Comparison of ENCODE assay signal across 1 cellular context in the genomic region with DNA sequence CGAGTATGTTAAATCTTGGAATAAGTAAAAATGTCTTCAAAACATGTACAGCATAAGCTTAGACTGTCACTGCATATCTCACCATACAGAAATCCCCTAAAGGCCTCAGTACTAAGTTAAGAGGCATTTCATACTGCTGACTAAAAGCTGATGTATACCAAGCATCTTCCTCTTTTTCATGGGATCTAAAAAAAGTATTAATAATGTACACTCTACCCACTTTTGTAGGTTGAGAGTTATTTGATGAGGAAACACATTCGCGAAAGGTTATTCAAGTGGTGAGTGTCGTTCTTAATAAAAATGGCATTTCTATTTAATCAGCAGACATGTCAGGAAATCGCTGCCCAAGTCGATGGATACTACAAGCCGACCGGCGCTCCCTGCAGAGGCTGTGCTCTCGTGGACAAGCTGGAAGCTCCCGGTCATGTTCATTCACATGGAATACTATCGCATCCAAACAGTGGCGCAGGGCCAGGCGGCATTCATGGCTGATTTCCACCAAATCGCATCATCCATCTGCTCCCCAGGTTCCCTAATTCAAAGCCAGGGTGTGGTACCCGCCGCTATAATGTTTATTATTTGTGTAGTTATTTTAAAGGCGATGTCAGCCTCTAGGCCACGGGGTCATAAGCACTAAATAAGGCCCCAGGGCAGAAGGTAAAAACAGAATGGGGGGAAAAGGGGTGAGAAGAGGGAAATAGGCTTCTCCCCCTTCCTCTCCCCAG.
TF ChIP-seq lines count a peak whose summit lies in the region.

No MANE protein-coding gene starts in this region.

TF ChIP-seq in K562, 482 proteins besides CTCF, POLR2A, EP300 and RAD21 (continues in another document):
- TF ChIP-seq, protein P1, sequence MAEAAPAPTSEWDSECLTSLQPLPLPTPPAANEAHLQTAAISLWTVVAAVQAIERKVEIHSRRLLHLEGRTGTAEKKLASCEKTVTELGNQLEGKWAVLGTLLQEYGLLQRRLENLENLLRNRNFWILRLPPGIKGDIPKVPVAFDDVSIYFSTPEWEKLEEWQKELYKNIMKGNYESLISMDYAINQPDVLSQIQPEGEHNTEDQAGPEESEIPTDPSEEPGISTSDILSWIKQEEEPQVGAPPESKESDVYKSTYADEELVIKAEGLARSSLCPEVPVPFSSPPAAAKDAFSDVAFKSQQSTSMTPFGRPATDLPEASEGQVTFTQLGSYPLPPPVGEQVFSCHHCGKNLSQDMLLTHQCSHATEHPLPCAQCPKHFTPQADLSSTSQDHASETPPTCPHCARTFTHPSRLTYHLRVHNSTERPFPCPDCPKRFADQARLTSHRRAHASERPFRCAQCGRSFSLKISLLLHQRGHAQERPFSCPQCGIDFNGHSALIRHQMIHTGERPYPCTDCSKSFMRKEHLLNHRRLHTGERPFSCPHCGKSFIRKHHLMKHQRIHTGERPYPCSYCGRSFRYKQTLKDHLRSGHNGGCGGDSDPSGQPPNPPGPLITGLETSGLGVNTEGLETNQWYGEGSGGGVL (CRISPR knock-in tag; IDR thresholded peaks at IDR 0.05), result no peak
- TF ChIP-seq MECOM (CRISPR knock-in tag; IDR thresholded peaks at IDR 0.05) (no peak), NFIC (IDR thresholded peaks at IDR 0.05) (peak; percentile 43; the same call in 1 of the 2 replicates), GTF2A2 (tag; IDR thresholded peaks at IDR 0.05) (no peak), TRIM24 (IDR thresholded peaks at IDR 0.05) (no peak), GABPB2 (CRISPR knock-in tag; conservative IDR thresholded peaks at IDR 0.05) (no peak), CEBPB (tag; IDR thresholded peaks at IDR 0.05) (no peak), LEF1 (IDR thresholded peaks at IDR 0.05) (no peak), TOE1 (IDR thresholded peaks at IDR 0.05; ENCODE audit: borderline replicate concordance) (no peak), TOE1 (CRISPR knock-in tag; IDR thresholded peaks at IDR 0.05; ENCODE audit: borderline replicate concordance, low read depth) (no peak), PHB2 (IDR thresholded peaks at IDR 0.05; ENCODE audit: low read depth) (no peak), GATAD2A (IDR thresholded peaks at IDR 0.05) (no peak), ZNF316 (IDR thresholded peaks at IDR 0.05) (no peak), PKNOX1 (IDR thresholded peaks at IDR 0.05) (no peak), CGGBP1 (CRISPR knock-in tag; IDR thresholded peaks at IDR 0.05) (no peak), ZHX1 (conservative IDR thresholded peaks at IDR 0.05; ENCODE audit: low read length) (no peak), ZNF561 (CRISPR knock-in tag; conservative IDR thresholded peaks at IDR 0.05) (no peak), THAP7 (CRISPR knock-in tag; IDR thresholded peaks at IDR 0.05) (no peak), SAP30 (IDR thresholded peaks at IDR 0.05; ENCODE audit: borderline replicate concordance, insufficient read depth, low read depth, low read length, poor library complexity, severe bottlenecking) (peak; percentile 41), CSDE1 (IDR thresholded peaks at IDR 0.05) (no peak), SIN3B (IDR thresholded peaks at IDR 0.05; ENCODE audit: low read depth) (no peak), HDGF (IDR thresholded peaks at IDR 0.05) (no peak), SP1 (CRISPR knock-in tag; IDR thresholded peaks at IDR 0.05) (no peak), CBX3 (IDR thresholded peaks at IDR 0.05; ENCODE audit: borderline replicate concordance in 1 of 2, low read length in 2 of 2) (no peak), NRF1 (conservative IDR thresholded peaks at IDR 0.05 in 1 of 2, IDR thresholded peaks at IDR 0.05 in 1 of 2) (peak in 1 of 2 experiments; percentile 49; a peak in 2 of 4 replicates), POLR3A (IDR thresholded peaks at IDR 0.05; ENCODE audit: borderline replicate concordance, extremely low read depth, insufficient read depth, insufficient read length) (no peak), USF1 (CRISPR knock-in tag; IDR thresholded peaks at IDR 0.05) (no peak), ZNF589 (CRISPR knock-in tag; IDR thresholded peaks at IDR 0.05; ENCODE audit: low read depth) (no peak), ETV5 (CRISPR knock-in tag; IDR thresholded peaks at IDR 0.05; ENCODE audit: low read depth) (0 out of 2 replicates have a peak, but pooled peaks have one; percentile 27), PYGO2 (tag; IDR thresholded peaks at IDR 0.05) (no peak), CBFA2T3 (IDR thresholded peaks at IDR 0.05) (peak; percentile 35), STAT6 (CRISPR knock-in tag; IDR thresholded peaks at IDR 0.05) (no peak), SIX5 (IDR thresholded peaks at IDR 0.05; ENCODE audit: borderline replicate concordance in 1 of 2, insufficient read depth in 1 of 2, low read depth in 1 of 2, low read length in 2 of 2) (no peak), PHF21A (IDR thresholded peaks at IDR 0.05; ENCODE audit: borderline replicate concordance, low read depth) (no peak), ZNF253 (CRISPR knock-in tag; conservative IDR thresholded peaks at IDR 0.05) (no peak)
- TF ChIP-seq, protein P2, sequence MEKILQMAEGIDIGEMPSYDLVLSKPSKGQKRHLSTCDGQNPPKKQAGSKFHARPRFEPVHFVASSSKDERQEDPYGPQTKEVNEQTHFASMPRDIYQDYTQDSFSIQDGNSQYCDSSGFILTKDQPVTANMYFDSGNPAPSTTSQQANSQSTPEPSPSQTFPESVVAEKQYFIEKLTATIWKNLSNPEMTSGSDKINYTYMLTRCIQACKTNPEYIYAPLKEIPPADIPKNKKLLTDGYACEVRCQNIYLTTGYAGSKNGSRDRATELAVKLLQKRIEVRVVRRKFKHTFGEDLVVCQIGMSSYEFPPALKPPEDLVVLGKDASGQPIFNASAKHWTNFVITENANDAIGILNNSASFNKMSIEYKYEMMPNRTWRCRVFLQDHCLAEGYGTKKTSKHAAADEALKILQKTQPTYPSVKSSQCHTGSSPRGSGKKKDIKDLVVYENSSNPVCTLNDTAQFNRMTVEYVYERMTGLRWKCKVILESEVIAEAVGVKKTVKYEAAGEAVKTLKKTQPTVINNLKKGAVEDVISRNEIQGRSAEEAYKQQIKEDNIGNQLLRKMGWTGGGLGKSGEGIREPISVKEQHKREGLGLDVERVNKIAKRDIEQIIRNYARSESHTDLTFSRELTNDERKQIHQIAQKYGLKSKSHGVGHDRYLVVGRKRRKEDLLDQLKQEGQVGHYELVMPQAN (IDR thresholded peaks at IDR 0.05; ENCODE audit: borderline replicate concordance), result no peak
- TF ChIP-seq, protein P3, sequence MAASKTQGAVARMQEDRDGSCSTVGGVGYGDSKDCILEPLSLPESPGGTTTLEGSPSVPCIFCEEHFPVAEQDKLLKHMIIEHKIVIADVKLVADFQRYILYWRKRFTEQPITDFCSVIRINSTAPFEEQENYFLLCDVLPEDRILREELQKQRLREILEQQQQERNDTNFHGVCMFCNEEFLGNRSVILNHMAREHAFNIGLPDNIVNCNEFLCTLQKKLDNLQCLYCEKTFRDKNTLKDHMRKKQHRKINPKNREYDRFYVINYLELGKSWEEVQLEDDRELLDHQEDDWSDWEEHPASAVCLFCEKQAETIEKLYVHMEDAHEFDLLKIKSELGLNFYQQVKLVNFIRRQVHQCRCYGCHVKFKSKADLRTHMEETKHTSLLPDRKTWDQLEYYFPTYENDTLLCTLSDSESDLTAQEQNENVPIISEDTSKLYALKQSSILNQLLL (CRISPR knock-in tag; IDR thresholded peaks at IDR 0.05; ENCODE audit: borderline replicate concordance), result no peak
- TF ChIP-seq, protein P4, sequence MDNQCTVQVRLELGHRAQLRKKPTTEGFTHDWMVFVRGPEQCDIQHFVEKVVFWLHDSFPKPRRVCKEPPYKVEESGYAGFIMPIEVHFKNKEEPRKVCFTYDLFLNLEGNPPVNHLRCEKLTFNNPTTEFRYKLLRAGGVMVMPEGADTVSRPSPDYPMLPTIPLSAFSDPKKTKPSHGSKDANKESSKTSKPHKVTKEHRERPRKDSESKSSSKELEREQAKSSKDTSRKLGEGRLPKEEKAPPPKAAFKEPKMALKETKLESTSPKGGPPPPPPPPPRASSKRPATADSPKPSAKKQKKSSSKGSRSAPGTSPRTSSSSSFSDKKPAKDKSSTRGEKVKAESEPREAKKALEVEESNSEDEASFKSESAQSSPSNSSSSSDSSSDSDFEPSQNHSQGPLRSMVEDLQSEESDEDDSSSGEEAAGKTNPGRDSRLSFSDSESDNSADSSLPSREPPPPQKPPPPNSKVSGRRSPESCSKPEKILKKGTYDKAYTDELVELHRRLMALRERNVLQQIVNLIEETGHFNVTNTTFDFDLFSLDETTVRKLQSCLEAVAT (IDR thresholded peaks at IDR 0.05), result no peak
- TF ChIP-seq, protein P5, sequence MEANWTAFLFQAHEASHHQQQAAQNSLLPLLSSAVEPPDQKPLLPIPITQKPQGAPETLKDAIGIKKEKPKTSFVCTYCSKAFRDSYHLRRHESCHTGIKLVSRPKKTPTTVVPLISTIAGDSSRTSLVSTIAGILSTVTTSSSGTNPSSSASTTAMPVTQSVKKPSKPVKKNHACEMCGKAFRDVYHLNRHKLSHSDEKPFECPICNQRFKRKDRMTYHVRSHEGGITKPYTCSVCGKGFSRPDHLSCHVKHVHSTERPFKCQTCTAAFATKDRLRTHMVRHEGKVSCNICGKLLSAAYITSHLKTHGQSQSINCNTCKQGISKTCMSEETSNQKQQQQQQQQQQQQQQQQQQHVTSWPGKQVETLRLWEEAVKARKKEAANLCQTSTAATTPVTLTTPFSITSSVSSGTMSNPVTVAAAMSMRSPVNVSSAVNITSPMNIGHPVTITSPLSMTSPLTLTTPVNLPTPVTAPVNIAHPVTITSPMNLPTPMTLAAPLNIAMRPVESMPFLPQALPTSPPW (CRISPR knock-in tag; IDR thresholded peaks at IDR 0.05), result 0 out of 2 replicates have a peak, but pooled peaks have one; percentile 42
